In the genomic region with DNA sequence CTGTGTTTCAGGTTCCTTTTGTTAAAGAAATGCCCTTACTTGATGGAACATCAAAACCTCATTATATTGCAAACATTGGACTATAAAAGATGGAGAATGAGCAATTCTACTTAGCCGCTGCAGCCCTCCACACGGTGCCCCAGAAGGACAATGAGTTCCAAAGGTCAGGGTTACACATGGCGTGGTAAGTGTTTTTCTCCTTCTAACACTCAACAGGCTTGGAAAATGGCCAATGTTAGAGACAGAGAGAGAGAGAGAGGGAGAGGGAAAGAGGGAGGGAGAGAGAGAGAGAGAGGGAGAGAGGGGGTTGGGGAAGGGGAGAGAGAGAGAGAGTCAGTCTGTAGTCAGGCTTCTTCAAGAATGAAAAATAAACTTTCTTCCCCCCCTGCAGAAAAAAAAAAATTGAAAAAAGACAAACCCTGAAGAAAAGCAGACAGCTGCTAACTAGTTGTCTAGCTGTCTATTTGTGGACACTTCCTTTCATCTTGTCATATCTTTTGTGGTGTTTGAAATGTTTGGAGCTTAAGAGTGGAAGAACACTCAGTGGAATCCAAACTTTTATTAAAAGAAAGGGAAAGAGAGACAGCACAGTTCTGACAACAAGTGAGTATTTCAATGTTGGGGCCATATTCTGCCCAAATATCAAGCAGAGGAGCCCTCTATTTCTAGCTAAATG, we compare ENCODE assay signal across 20 cellular contexts.
DNase-seq lines count a peak whose midpoint lies in the region; ATAC-seq and TF ChIP-seq lines count a peak whose summit lies in the region.
"Had no signal": no experiment of that assay in that cellular context is flagged by ENCODE, and none has a peak within 500 bp of the region (broad histone marks: within the 10 kb centered on the region; RNA-seq: fewer than 3 reads in every experiment).

No MANE protein-coding gene starts in this region.

- no peaks in the 10 kb centered on the region for H3K36me3 Mint-ChIP-seq in activated CD4-positive, alpha-beta T cell treated with anti-CD3 and anti-CD28 coated beads, Interleukin-2, amount 10 ng/mL, durations not matched to agents 24 days and 14 days (ENCODE audit: low read depth)

- no peaks in the 10 kb centered on the region for H3K9me3 Mint-ChIP-seq in activated CD4-positive, alpha-beta T cell treated with anti-CD3 and anti-CD28 coated beads, Interleukin-2, amount 10 ng/mL, durations not matched to agents 24 days and 14 days

- intact Hi-C loops in left ventricle myocardium inferior (cut with micrococcal nuclease), result no loop called here
- intact Hi-C loops in activated CD4-positive, alpha-beta T cell treated with anti-CD3 and anti-CD28 coated beads, Interleukin-2, amount 10 ng/mL, durations not matched to agents 24 days and 14 days (cut with micrococcal nuclease), result no loop called here

- no peak overlapping the region for H3K4me3 ChIP-seq in left ventricle myocardium inferior
- H3K4me3 ChIP-seq: BLaER1 treated with 17β-estradiol and CSF1 and Interleukin-3, amounts not matched to agents 10 nM and 100 nM; prostate gland; SK-N-MC had no signal

- DNase-seq in NCI-H1105 treated with DMSO at 0.1 percent for 48 hours (lab: John Stamatoyannopoulos, UW) (peak; percentile 14), NCI-H1105 (lab: John Stamatoyannopoulos, UW) (no peak), NCI-H510A (lab: John Stamatoyannopoulos, UW) (peak; percentile 5), left ventricle myocardium inferior (no peak), renal cortical epithelial cell (ENCODE audit: low read depth) (peak; percentile 3)
- no peak for DNase-seq in activated CD4-positive, alpha-beta T cell treated with anti-CD3 and anti-CD28 coated beads, Interleukin-2, amount 10 ng/mL, durations not matched to agents 24 days and 14 days
- no peak for DNase-seq in activated CD4-positive, alpha-beta T cell treated with anti-CD3 and anti-CD28 coated beads, Interleukin-2, amount 50 U/mL, for 4 hours
- DNase-seq: 8988T; activated CD4-positive, alpha-beta T cell treated with anti-CD3 and anti-CD28 coated beads for 36 hours; anterior cingulate cortex; NCI-H1694; NCI-H526; PC-3; stimulated activated naive CD8-positive, alpha-beta T cell treated with anti-CD3 and anti-CD28 coated beads, Interleukin-15, amount 100 ng/mL, for 72 hours; T1000 had no signal

- no peak overlapping the region for H3K27ac Mint-ChIP-seq in activated CD4-positive, alpha-beta T cell treated with anti-CD3 and anti-CD28 coated beads, Interleukin-2, amount 10 ng/mL, durations not matched to agents 24 days and 14 days
- H3K27ac Mint-ChIP-seq: activated CD4-positive, alpha-beta T cell treated with anti-CD3 and anti-CD28 coated beads for 36 hours; stimulated activated naive CD8-positive, alpha-beta T cell treated with anti-CD3 and anti-CD28 coated beads, Interleukin-15, amount 100 ng/mL, for 72 hours had no signal

- H3K36me3 ChIP-seq in left ventricle myocardium inferior, result no peaks in the 10 kb centered on the region
- H3K36me3 ChIP-seq: BLaER1 treated with 17β-estradiol and CSF1 and Interleukin-3, amounts not matched to agents 10 nM and 100 nM; prostate gland had no signal

- peak overlapping the region; percentile 1 for H3K27ac ChIP-seq in left ventricle myocardium inferior (replicated peaks)
- H3K27ac ChIP-seq: BLaER1 treated with 17β-estradiol and CSF1 and Interleukin-3, amounts not matched to agents 10 nM and 100 nM; prostate gland; SK-N-MC had no signal

- H3K4me1 Mint-ChIP-seq in activated CD4-positive, alpha-beta T cell treated with anti-CD3 and anti-CD28 coated beads, Interleukin-2, amount 10 ng/mL, durations not matched to agents 24 days and 14 days, result no peaks in the 10 kb centered on the region
- H3K4me1 Mint-ChIP-seq: activated CD4-positive, alpha-beta T cell treated with anti-CD3 and anti-CD28 coated beads for 36 hours; stimulated activated naive CD8-positive, alpha-beta T cell treated with anti-CD3 and anti-CD28 coated beads, Interleukin-15, amount 100 ng/mL, for 72 hours had no signal

- ATAC-seq in GM18519 (IDR thresholded peaks at IDR 0.05; ENCODE audit: low FRiP score, unreplicated experiment), result no peak
- ATAC-seq: activated CD4-positive, alpha-beta T cell treated with anti-CD3 and anti-CD28 coated beads for 36 hours; left lobe of liver; PC-3; stimulated activated naive CD8-positive, alpha-beta T cell treated with anti-CD3 and anti-CD28 coated beads, Interleukin-15, amount 100 ng/mL, for 72 hours had no signal

- peaks cover 15% of the 10 kb centered on the region for H3K4me1 ChIP-seq in left ventricle myocardium inferior
- H3K4me1 ChIP-seq: BLaER1 treated with 17β-estradiol and CSF1 and Interleukin-3, amounts not matched to agents 10 nM and 100 nM; prostate gland had no signal

- H3K9me3 ChIP-seq in left ventricle myocardium inferior (replicated peaks), result no peaks in the 10 kb centered on the region
- H3K9me3 ChIP-seq: prostate gland had no signal

- no peak for TF ChIP-seq CTCF in left ventricle myocardium inferior (IDR thresholded peaks at IDR 0.05; ENCODE audit: borderline replicate concordance)

- no peak overlapping the region for H3K4me3 Mint-ChIP-seq in activated CD4-positive, alpha-beta T cell treated with anti-CD3 and anti-CD28 coated beads, Interleukin-2, amount 10 ng/mL, durations not matched to agents 24 days and 14 days
- H3K4me3 Mint-ChIP-seq: activated CD4-positive, alpha-beta T cell treated with anti-CD3 and anti-CD28 coated beads for 36 hours; stimulated activated naive CD8-positive, alpha-beta T cell treated with anti-CD3 and anti-CD28 coated beads, Interleukin-15, amount 100 ng/mL, for 72 hours had no signal

- H3K27me3 Mint-ChIP-seq in activated CD4-positive, alpha-beta T cell treated with anti-CD3 and anti-CD28 coated beads, Interleukin-2, amount 10 ng/mL, durations not matched to agents 24 days and 14 days, result no peaks in the 10 kb centered on the region
- H3K27me3 Mint-ChIP-seq: stimulated activated naive CD8-positive, alpha-beta T cell treated with anti-CD3 and anti-CD28 coated beads, Interleukin-15, amount 100 ng/mL, for 72 hours had no signal

- H3K27me3 ChIP-seq in left ventricle myocardium inferior (ENCODE audit: low read depth), result no peaks in the 10 kb centered on the region

Comparison
In these comparisons a context has a peak if more than half of its experiments do, and no peak if none do; other contexts are left out.
1. DNase-seq: peak in NCI-H1105 treated with DMSO at 0.1 percent for 48 hours (single experiment), NCI-H510A (single experiment) and renal cortical epithelial cell (single experiment); none in NCI-H1105 (single experiment), left ventricle myocardium inferior (single experiment), activated CD4-positive, alpha-beta T cell treated with anti-CD3 and anti-CD28 coated beads, Interleukin-2, amount 10 ng/mL, durations not matched to agents 24 days and 14 days (single experiment) and activated CD4-positive, alpha-beta T cell treated with anti-CD3 and anti-CD28 coated beads, Interleukin-2, amount 50 U/mL, for 4 hours (0 of 2).